18 cellular contexts compared by ENCODE assay signal in the genomic region with DNA sequence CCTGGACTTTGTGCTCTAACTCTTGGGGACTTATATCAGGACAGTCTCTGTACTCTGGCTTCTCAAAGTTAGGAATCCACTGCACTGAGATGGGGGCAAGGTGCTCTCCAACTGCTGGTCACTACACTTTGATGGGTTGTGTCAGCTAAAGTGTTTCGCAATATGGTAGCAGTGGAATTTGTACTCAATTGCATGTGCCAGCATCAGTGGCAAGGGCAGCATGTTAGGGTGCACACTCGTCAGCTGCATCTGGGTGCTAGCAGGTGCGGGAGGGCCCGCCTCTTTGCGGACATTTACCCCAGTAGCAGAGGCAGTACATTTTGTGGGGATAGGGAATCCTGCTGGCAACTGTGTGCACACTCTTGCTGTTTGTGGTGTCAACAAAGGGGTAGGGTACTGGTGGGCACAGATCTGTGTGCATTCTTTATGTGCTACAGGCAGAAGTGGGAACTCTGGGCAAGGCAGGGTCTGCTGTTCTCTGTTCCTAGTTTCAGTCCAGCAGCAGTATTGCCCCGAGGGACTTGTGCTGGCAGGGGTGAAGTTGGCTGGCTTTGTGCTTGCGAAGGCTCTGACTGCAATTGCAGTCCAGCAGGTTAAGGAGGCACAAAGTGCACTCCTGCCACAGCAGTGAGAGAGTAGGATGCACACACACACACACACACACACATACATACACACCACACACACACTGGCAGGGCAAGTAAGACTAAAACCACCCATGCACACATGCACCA.
"Had no signal": no experiment of that assay in that cellular context is flagged by ENCODE, and none has a peak within 500 bp of the region (broad histone marks: within the 10 kb centered on the region; RNA-seq: fewer than 3 reads in every experiment).

No MANE protein-coding gene starts in this region.

- ATAC-seq: activated CD8-positive, alpha-beta T cell treated with anti-CD3 and anti-CD28 coated beads, Interleukin-2, amount 10 ng/mL, durations not matched to agents 7 days and 5 days; psoas muscle; stimulated activated memory B cell treated with anti-CD40 and anti-IgM and Interleukin-4, amounts not matched to agents 10 μg/mL and 1 μg/mL and 100 μg/mL, for 72 hours; T-cell had no signal

- H3K27me3 ChIP-seq: sigmoid colon had no signal

- H3K4me3 ChIP-seq: psoas muscle, sigmoid colon, thoracic aorta had no signal

- H3K4me1 ChIP-seq: psoas muscle, sigmoid colon had no signal

- H3K9me3 ChIP-seq: psoas muscle, thoracic aorta had no signal

- H3K4me3 Mint-ChIP-seq: activated CD4-positive, alpha-beta T cell treated with anti-CD3 and anti-CD28 coated beads, Interleukin-2, amount 10 ng/mL, durations not matched to agents 24 days and 14 days; activated CD8-positive, alpha-beta T cell treated with anti-CD3 and anti-CD28 coated beads, Interleukin-2, amount 10 ng/mL, durations not matched to agents 7 days and 5 days; activated naive CD4-positive, alpha-beta T cell treated with anti-CD3 and anti-CD28 coated beads, Interleukin-2, amount 10 ng/mL, durations not matched to agents 7 days and 5 days; activated T-cell treated with anti-CD3 and anti-CD28 coated beads, Interleukin-2, amount 50 U/mL, for 24 hours; memory B cell; stimulated activated memory B cell treated with anti-CD40 and anti-IgM and Interleukin-4, amounts not matched to agents 10 μg/mL and 1 μg/mL and 100 μg/mL, for 72 hours; T-cell had no signal

- H3K4me1 Mint-ChIP-seq: activated CD4-positive, alpha-beta T cell treated with anti-CD3 and anti-CD28 coated beads, Interleukin-2, amount 10 ng/mL, durations not matched to agents 24 days and 14 days; activated naive CD4-positive, alpha-beta T cell treated with anti-CD3 and anti-CD28 coated beads, Interleukin-2, amount 10 ng/mL, durations not matched to agents 7 days and 5 days; memory B cell; stimulated activated memory B cell treated with anti-CD40 and anti-IgM and Interleukin-4, amounts not matched to agents 10 μg/mL and 1 μg/mL and 100 μg/mL, for 72 hours; T-cell had no signal

- H3K36me3 ChIP-seq: sigmoid colon, thoracic aorta had no signal

- H3K27me3 Mint-ChIP-seq: activated CD4-positive, alpha-beta T cell treated with anti-CD3 and anti-CD28 coated beads, Interleukin-2, amount 10 ng/mL, durations not matched to agents 24 days and 14 days; activated naive CD4-positive, alpha-beta T cell treated with anti-CD3 and anti-CD28 coated beads, Interleukin-2, amount 10 ng/mL, durations not matched to agents 7 days and 5 days; activated T-cell treated with anti-CD3 and anti-CD28 coated beads, Interleukin-2, amount 50 U/mL, for 24 hours; memory B cell; stimulated activated memory B cell treated with anti-CD40 and anti-IgM and Interleukin-4, amounts not matched to agents 10 μg/mL and 1 μg/mL and 100 μg/mL, for 72 hours; T-cell had no signal

- DNase-seq: activated CD4-positive, alpha-beta T cell treated with anti-CD3 and anti-CD28 coated beads, Interleukin-2, amount 10 ng/mL, durations not matched to agents 24 days and 14 days; activated CD4-positive, CD25-positive, alpha-beta regulatory T cell; activated CD8-positive, alpha-beta T cell treated with anti-CD3 and anti-CD28 coated beads, Interleukin-2, amount 10 ng/mL, durations not matched to agents 7 days and 5 days; activated effector memory CD4-positive, alpha-beta T cell treated with Interleukin-2 at 50 U/mL for 16 hours; activated naive CD4-positive, alpha-beta T cell treated with anti-CD3 and anti-CD28 coated beads, Interleukin-2, amount 10 ng/mL, durations not matched to agents 7 days and 5 days; activated T-cell treated with anti-CD3 and anti-CD28 coated beads, Interleukin-2, amount 50 U/mL, for 24 hours; aorta; cerebellar nuclear complex; cortex of kidney; hypothalamus; islet precursor cell; psoas muscle; sigmoid colon; stimulated activated CD4-positive, alpha-beta T cell treated with anti-CD3 and anti-CD28 coated beads, Interleukin-4, amount 100 ng/mL, for 4 hours; T-cell had no signal

- H3K36me3 Mint-ChIP-seq: activated naive CD4-positive, alpha-beta T cell treated with anti-CD3 and anti-CD28 coated beads, Interleukin-2, amount 10 ng/mL, durations not matched to agents 7 days and 5 days; memory B cell; stimulated activated memory B cell treated with anti-CD40 and anti-IgM and Interleukin-4, amounts not matched to agents 10 μg/mL and 1 μg/mL and 100 μg/mL, for 72 hours; T-cell had no signal

- H3K27ac Mint-ChIP-seq: activated CD4-positive, alpha-beta T cell treated with anti-CD3 and anti-CD28 coated beads, Interleukin-2, amount 10 ng/mL, durations not matched to agents 24 days and 14 days; activated CD8-positive, alpha-beta T cell treated with anti-CD3 and anti-CD28 coated beads, Interleukin-2, amount 10 ng/mL, durations not matched to agents 7 days and 5 days; activated naive CD4-positive, alpha-beta T cell treated with anti-CD3 and anti-CD28 coated beads, Interleukin-2, amount 10 ng/mL, durations not matched to agents 7 days and 5 days; activated T-cell treated with anti-CD3 and anti-CD28 coated beads, Interleukin-2, amount 50 U/mL, for 24 hours; memory B cell; stimulated activated memory B cell treated with anti-CD40 and anti-IgM and Interleukin-4, amounts not matched to agents 10 μg/mL and 1 μg/mL and 100 μg/mL, for 72 hours; T-cell had no signal

- H3K27ac ChIP-seq: psoas muscle, sigmoid colon, thoracic aorta had no signal
